Comparison of ENCODE assay signal across 8 cellular contexts in the genomic region with DNA sequence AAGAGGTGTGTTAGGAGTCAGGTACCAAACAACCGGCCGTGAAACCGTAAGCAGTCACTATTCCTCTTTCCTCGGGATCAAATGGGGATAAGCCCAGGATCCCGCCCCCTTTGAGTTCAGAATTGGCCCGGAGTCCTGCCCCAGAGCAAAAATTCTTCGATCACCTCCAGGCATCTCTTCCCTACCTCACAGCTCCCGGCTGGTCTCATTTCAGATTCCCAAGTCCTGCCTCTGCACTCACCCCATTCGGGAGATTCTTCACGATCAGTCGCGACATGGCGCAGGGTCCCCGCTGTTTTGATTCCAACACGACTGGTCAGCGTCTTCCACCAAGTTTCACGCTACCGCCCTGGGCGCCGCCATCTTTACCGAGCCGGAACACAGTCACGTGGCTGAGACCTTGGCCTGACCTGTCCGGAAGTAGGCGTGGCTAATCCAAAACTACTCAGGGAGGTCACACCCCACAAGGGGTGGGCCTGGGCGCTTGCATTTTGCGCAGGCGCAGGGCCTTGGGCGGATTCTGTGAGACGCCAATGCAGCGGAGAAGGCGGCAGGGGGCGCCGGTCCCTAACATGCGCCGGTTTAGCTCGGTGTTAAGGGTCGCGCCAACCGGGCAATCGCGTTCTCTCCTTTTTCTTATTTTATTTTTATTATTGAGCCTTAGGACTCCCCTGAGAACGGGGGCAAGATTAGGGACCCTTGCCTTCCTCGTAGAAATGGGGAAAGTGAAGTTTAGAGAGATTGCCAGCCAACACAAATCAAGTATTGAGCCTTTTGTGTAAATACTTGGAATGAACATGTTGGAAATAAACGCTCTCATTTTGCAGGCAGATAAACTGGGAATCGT. TPM values are rescaled to one million over a fixed set of nuclear protein-coding genes. Genes with fewer than 3 reads are reported as not detected.
A peak's percentile ranks its signal among the peaks of the same experiment; 100 is the strongest.
DNase-seq lines count a peak whose midpoint lies in the region; ATAC-seq, FAIRE-seq and TF ChIP-seq lines count a peak whose summit lies in the region.

A gene with protein sequence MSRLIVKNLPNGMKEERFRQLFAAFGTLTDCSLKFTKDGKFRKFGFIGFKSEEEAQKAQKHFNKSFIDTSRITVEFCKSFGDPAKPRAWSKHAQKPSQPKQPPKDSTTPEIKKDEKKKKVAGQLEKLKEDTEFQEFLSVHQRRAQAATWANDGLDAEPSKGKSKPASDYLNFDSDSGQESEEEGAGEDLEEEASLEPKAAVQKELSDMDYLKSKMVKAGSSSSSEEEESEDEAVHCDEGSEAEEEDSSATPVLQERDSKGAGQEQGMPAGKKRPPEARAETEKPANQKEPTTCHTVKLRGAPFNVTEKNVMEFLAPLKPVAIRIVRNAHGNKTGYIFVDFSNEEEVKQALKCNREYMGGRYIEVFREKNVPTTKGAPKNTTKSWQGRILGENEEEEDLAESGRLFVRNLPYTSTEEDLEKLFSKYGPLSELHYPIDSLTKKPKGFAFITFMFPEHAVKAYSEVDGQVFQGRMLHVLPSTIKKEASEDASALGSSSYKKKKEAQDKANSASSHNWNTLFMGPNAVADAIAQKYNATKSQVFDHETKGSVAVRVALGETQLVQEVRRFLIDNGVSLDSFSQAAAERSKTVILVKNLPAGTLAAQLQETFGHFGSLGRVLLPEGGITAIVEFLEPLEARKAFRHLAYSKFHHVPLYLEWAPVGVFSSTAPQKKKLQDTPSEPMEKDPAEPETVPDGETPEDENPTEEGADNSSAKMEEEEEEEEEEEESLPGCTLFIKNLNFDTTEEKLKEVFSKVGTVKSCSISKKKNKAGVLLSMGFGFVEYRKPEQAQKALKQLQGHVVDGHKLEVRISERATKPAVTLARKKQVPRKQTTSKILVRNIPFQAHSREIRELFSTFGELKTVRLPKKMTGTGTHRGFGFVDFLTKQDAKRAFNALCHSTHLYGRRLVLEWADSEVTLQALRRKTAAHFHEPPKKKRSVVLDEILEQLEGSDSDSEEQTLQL (minus strand): TSS at position 375 of the 847 bp plus-strand sequence. CDS start 98 bp downstream, at position 277.

- no peaks in the 10 kb centered on the region for H3K9me3 Mint-ChIP-seq in T-cell

- peak within 1 kb of the TSS; percentile 88 for H3K4me2 ChIP-seq in trophoblast cell (ENCODE audit: low read length)

- H3K4me3 ChIP-seq in trophoblast cell (ENCODE audit: low read depth, low read length) (peak within 1 kb of the TSS; percentile 78), transverse colon (peak within 1 kb of the TSS; percentile 45 to 83 (median 60))

- peak within 1 kb of the TSS; percentile 49 for H3K4ac ChIP-seq in trophoblast cell (ENCODE audit: low read depth, low read length)

- intact Hi-C loops in cardiac septum (cut with DNase I) (no loop called here), transverse colon (cut with DNase I; ENCODE audit: low total_unique reads) (no loop called here)

- H3K27me3 Mint-ChIP-seq in T-cell = peaks cover 3 to 10% of the 10 kb centered on the region in 2 donors

- H3K4me1 ChIP-seq in trophoblast cell (ENCODE audit: control insufficient read depth in 1 of 2, insufficient read depth in 2 of 2, low read length in 2 of 2) (peaks cover 4 to 8% of the 10 kb centered on the region in 2 experiments), transverse colon (peaks cover 5 to 19% (median 11%) of the 10 kb centered on the region in 4 donors)

- H3K36me3 Mint-ChIP-seq in T-cell = peaks cover 18% of the 10 kb centered on the region

- no peak within 1 kb of the TSS for H2BK120ac ChIP-seq in trophoblast cell (ENCODE audit: insufficient read depth, low read length, poor library complexity)

- H3K9ac ChIP-seq in trophoblast cell (ENCODE audit: low read length) = peak within 1 kb of the TSS; percentile 33

- in situ Hi-C loops in transverse colon (cut with MboI; ENCODE audit: low pct_ligation_motif_present in 1 of 4, low pct_unique_long_range_greater_than_20kb in 1 of 4, low sequenced_read_pairs in 3 of 4) = loop anchor here in 1 of 4 donors (25.0 kb wide), 1 partner anchor 1946 kb away; no protein-coding TSS in a partner anchor

- H3K23ac ChIP-seq in trophoblast cell (ENCODE audit: low read length) = no peak within 1 kb of the TSS

- H3K9me3 ChIP-seq in trophoblast cell (ENCODE audit: insufficient read depth, low read depth, low read length) (no peaks in the 10 kb centered on the region), transverse colon (no peaks in the 10 kb centered on the region)

- H3K79me1 ChIP-seq in trophoblast cell (ENCODE audit: low read length) = peaks cover 2% of the 10 kb centered on the region

- peaks cover 4% of the 10 kb centered on the region for H3K79me2 ChIP-seq in trophoblast cell (ENCODE audit: control insufficient read depth, insufficient read depth, low read length, poor library complexity)

- no peak within 1 kb of the TSS for H3K27ac ChIP-seq in adipose tissue (ENCODE audit: low read depth, low read length)
- no peak within 1 kb of the TSS for H3K27ac ChIP-seq in trophoblast cell (ENCODE audit: low read depth, low read length)
- peak within 1 kb of the TSS; percentile 63 to 72 (median 64) for H3K27ac ChIP-seq in transverse colon

- H3K27me3 ChIP-seq in trophoblast cell (ENCODE audit: insufficient read depth, low read length) (no peaks in the 10 kb centered on the region), transverse colon (no peaks in the 10 kb centered on the region)

- DNase-seq in GM12892 (ENCODE audit: insufficient read length) (peak; percentile 90), NCI-H1436 treated with DMSO at 0.1 percent for 48 hours (lab: John Stamatoyannopoulos, UW) (peak; percentile 85), T-cell (peak; percentile 93 to 98 (median 96)), cardiac septum (ENCODE audit: low spot score) (peak; percentile 99), trophoblast cell (peak; percentile 98 to 100), transverse colon (peak; percentile 98)

- H2BK5ac ChIP-seq in trophoblast cell (ENCODE audit: low read depth, low read length, poor library complexity) = no peak within 1 kb of the TSS

- peak within 1 kb of the TSS; percentile 31 for H4K91ac ChIP-seq in trophoblast cell (ENCODE audit: low read depth, low read length)

- TF ChIP-seq POLR2A in GM12892 (IDR thresholded peaks at IDR 0.05; ENCODE audit: low read depth, low read length) (peak; percentile 73), transverse colon (IDR thresholded peaks at IDR 0.05) (peak; percentile 56)

- H4K8ac ChIP-seq in trophoblast cell (ENCODE audit: low read depth, low read length) = peak within 1 kb of the TSS; percentile 83

- TF ChIP-seq EP300 in transverse colon (IDR thresholded peaks at IDR 0.05; ENCODE audit: low read depth) = no peak

- POLR2A ChIA-PET in T-cell (lab: Charles Lee) = interaction anchor here (0.6 to 1.0 kb wide), 2 partner anchors 13 to 1946 kb away, joined by 3 read pairs; no protein-coding TSS in a partner anchor

- peak within 1 kb of the TSS; percentile 86 for H2AFZ ChIP-seq in trophoblast cell (ENCODE audit: insufficient read depth, low read length, poor library complexity)

- peaks cover 46 to 55% (median 52%) of the 10 kb centered on the region in 3 donors for H3K4me1 Mint-ChIP-seq in T-cell

- no peak within 1 kb of the TSS for H2BK12ac ChIP-seq in trophoblast cell (ENCODE audit: low read length)

- H3K18ac ChIP-seq in trophoblast cell (ENCODE audit: low read length) = peak within 1 kb of the TSS; percentile 6

- peak within 1 kb of the TSS; percentile 93 to 99 (median 94) for H3K4me3 Mint-ChIP-seq in T-cell

- ATAC-seq in HG02852 (IDR thresholded peaks at IDR 0.05; ENCODE audit: unreplicated experiment) (peak; percentile 93), T-cell (replicated peaks in 1 of 4) (peak; percentile 97 to 99 (median 99))

- peak; percentile 99 for FAIRE-seq in GM12892 (lab: Jason Lieb, UNC)

- CTCF ChIA-PET in T-cell (lab: Charles Lee) = interaction anchor here (0.6 to 2.0 kb wide), 6 partner anchors 14 to 631 kb away, joined by 4 to 18 read pairs (median 5); no protein-coding TSS in a partner anchor

- 0 to 1% (median 0%) methylated on average over 46 of the region's 46 CpGs for WGBS in adipose tissue, 3 donors
- WGBS in trophoblast cell (ENCODE audit: extremely low coverage, insufficient coverage, insufficient read length) = no CpG with 5 or more reads among the region's 46 CpGs
- 0 to 1% methylated on average over 10 to 39 of the region's 46 CpGs for WGBS in transverse colon (ENCODE audit: low coverage in 1 of 2), 2 donors

- no peak within 1 kb of the TSS for H2AK5ac ChIP-seq in trophoblast cell (ENCODE audit: low read length)

- peak; percentile 86 to 93 (median 90) for TF ChIP-seq CTCF in transverse colon (IDR thresholded peaks at IDR 0.05)

- H3K36me3 ChIP-seq in trophoblast cell (ENCODE audit: control insufficient read depth in 1 of 2, insufficient read depth in 2 of 2, low read length in 2 of 2) = peaks cover 4 to 10% of the 10 kb centered on the region in 2 experiments
- peaks cover 0 to 10% (median 0%) of the 10 kb centered on the region in 4 donors for H3K36me3 ChIP-seq in transverse colon

- H3K27ac Mint-ChIP-seq in T-cell = peak within 1 kb of the TSS; percentile 84 to 92

- H3K14ac ChIP-seq in trophoblast cell (ENCODE audit: low read length) = no peak within 1 kb of the TSS

- H4K12ac ChIP-seq in trophoblast cell (ENCODE audit: low read depth, low read length) = peak within 1 kb of the TSS; percentile 40

RNA-seq across cellular contexts. Expression of the gene that starts here (rescaled TPM):
- polyA plus RNA-seq in GM12892 (2012; ENCODE audit: missing spikeins) = 19.3 TPM
- total RNA-seq in T-cell (10 to 100 TPM; 57.9 to 80.3 (median 78.3) TPM), cardiac septum (15.7 TPM), transverse colon (10 to 100 TPM; 24.3 to 96.1 (median 28.7) TPM)
- 10 to 100 TPM; 10.7 to 13.9 (median 12.8) TPM for polyA plus RNA-seq in adipose tissue
- 13.4 and 13.5 TPM in 2 replicates for polyA plus RNA-seq in trophoblast cell (2013)

Comparison
In these comparisons a context has a peak if more than half of its experiments do, and no peak if none do; other contexts are left out.
1. H3K27ac ChIP-seq: peak in transverse colon (4 of 4); none in adipose tissue (single experiment) and trophoblast cell (single experiment).
2. Peak in every context shown above with its lines, with median percentiles within 50 percentile points of each other: DNase-seq.